ENCODE assay signal across 8 cellular contexts in the genomic region with DNA sequence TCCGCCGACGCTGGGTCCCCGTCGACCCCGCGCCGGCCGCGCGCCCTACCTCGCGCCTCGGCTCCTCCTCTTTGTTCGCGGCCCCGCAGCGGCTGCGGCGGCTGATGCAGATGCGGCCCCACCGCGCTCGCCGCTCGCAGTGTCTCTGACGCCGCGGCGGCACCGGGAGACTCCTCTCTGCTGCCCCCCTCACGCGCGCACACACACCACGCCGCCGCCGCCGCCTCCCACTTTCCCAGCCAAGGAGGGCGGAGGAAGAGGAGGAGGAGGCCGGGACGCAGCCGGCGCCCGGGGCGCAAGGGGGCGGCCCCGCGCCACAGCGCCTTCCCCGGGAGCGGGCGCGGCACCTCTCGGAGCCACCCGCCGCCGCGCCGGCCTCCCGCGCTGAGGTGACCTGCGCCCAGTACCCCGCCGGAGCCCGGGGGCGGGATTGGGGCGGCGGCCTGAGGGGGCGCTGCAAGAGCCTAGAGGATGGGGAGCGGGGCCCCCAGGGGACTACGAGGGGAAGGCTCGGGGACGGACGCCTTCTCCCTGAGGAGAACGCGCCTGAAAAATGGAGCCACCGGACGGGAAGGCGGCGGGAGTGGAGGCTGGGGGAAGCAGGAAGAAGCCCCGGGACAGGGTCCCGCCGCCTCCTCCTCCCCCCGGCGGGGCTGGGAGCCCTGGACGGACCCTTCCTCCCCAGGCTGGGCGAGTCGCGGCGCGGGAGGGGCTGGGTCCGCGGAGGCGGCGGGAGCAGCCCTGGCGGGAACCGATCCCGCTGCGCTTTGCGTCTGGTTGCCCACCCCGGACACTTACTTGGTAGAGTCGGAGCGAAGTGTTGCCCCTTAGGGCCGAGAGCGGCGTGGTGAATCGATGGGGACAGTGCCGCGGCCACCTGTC. TPM values are rescaled to one million over a fixed set of nuclear protein-coding genes. Genes with fewer than 3 reads are reported as not detected.
DNase-seq lines count a peak whose midpoint lies in the region; ATAC-seq and TF ChIP-seq lines count a peak whose summit lies in the region.

A gene (minus strand): TSS at position 147 of the 882 bp plus-strand sequence. CDS start 1,744 bp downstream, outside the sequence.

- CTCF ChIA-PET in SK-N-SH (lab: Yijun Ruan, JAX) = interaction anchor here (1.2 to 2.8 kb wide), 4 partner anchors 10 to 23 kb away, joined by 4 to 12 read pairs (median 8); no protein-coding TSS in a partner anchor

- H3K36me3 Mint-ChIP-seq in GM23338 (ENCODE audit: low read depth) = peaks cover under 1% of the 10 kb centered on the region; the same call in 1 of the 3 replicates

- H3F3A ChIP-seq in GM23338 (replicated peaks; ENCODE audit: low read depth) = peaks cover 5% of the 10 kb centered on the region; the same call in 1 of the 2 replicates
- peaks cover 45% of the 10 kb centered on the region for H3F3A ChIP-seq in SK-N-SH (replicated peaks; ENCODE audit: insufficient read depth)

- POLR2A ChIA-PET in SK-N-SH (lab: Yijun Ruan, JAX) = no interaction called here

- H3K36me3 ChIP-seq in GM23338 (ENCODE audit: insufficient read depth) = no peaks in the 10 kb centered on the region
- peaks cover 14 to 17% of the 10 kb centered on the region in 2 experiments for H3K36me3 ChIP-seq in SK-N-SH (replicated peaks in 1 of 2; ENCODE audit: control insufficient read depth in 1 of 2, insufficient read depth in 2 of 2, low read length in 1 of 2)

- peak; percentile 44 for DNase-seq in activated CD4-positive, alpha-beta T cell treated with anti-CD3 and anti-CD28 coated beads for 48 hours
- no peak for DNase-seq in activated CD4-positive, alpha-beta T cell treated with anti-CD3 and anti-CD28 coated beads, Interleukin-2, amount 50 U/mL, for 4 hours
- DNase-seq in GM23338 (ENCODE audit: low spot score) (peak; percentile 75), LHCN-M2 (ENCODE audit: low read depth) (peak; percentile 83), SK-N-SH (peak; percentile 91), coronary artery (ENCODE audit: low spot score) (peak; percentile 94), left colon (peak; percentile 87 to 88)
- DNase-seq in stimulated activated CD4-positive, alpha-beta T cell treated with anti-CD3 and anti-CD28 coated beads, Interleukin-2, amount 100 ng/mL, for 24 hours = peak; percentile 24 to 58

- TF ChIP-seq RAD21 in SK-N-SH (IDR thresholded peaks at IDR 0.05; ENCODE audit: low read length) = no peak

- H4K20me1 ChIP-seq in GM23338 (replicated peaks; ENCODE audit: insufficient read depth) = no peaks in the 10 kb centered on the region
- peaks cover 23% of the 10 kb centered on the region for H4K20me1 ChIP-seq in SK-N-SH (ENCODE audit: insufficient read depth)

- no peaks in the 10 kb centered on the region for H3K9me3 Mint-ChIP-seq in GM23338

- H2AFZ ChIP-seq in GM23338 (peak within 1 kb of the TSS; percentile 83), SK-N-SH (ENCODE audit: low read depth) (no peak within 1 kb of the TSS)

- peak within 1 kb of the TSS; percentile 93 for H3K4me2 ChIP-seq in GM23338
- H3K4me2 ChIP-seq in SK-N-SH = peak within 1 kb of the TSS; percentile 93

- no peaks in the 10 kb centered on the region for H3K9me2 ChIP-seq in GM23338 (ENCODE audit: insufficient read depth)
- no peaks in the 10 kb centered on the region for H3K9me2 ChIP-seq in SK-N-SH

- H3K9ac ChIP-seq in SK-N-SH = peak within 1 kb of the TSS; percentile 99

- H3K27me3 ChIP-seq in GM23338 (ENCODE audit: insufficient read depth) (peaks cover 4% of the 10 kb centered on the region), SK-N-SH (ENCODE audit: insufficient read depth) (no peaks in the 10 kb centered on the region)

- H3K4me1 Mint-ChIP-seq in GM23338 = peaks cover 38% of the 10 kb centered on the region

- H3K4me3 ChIP-seq in GM23338 = peak within 1 kb of the TSS; percentile 82
- peak within 1 kb of the TSS; percentile 85 to 90 for H3K4me3 ChIP-seq in SK-N-SH (ENCODE audit: low read depth in 2 of 2, low read length in 1 of 2)
- H3K4me3 ChIP-seq in coronary artery = peak within 1 kb of the TSS; percentile 94

- H3K4me1 ChIP-seq in GM23338 (ENCODE audit: insufficient read depth) (peaks cover 43% of the 10 kb centered on the region), SK-N-SH (ENCODE audit: control insufficient read depth in 1 of 2, insufficient read depth in 2 of 2, low read depth in 1 of 2, low read length in 1 of 2) (peaks cover 7 to 9% of the 10 kb centered on the region in 2 experiments; a peak in 3 of 4 replicates)

- peak; percentile 25 to 34; a peak in 3 of 4 replicates for TF ChIP-seq CTCF in GM23338 (conservative IDR thresholded peaks at IDR 0.05; ENCODE audit: low read depth in 2 of 2)
- peak; percentile 37 for TF ChIP-seq CTCF in SK-N-SH (IDR thresholded peaks at IDR 0.05)
- peak; percentile 17 for TF ChIP-seq CTCF in coronary artery (IDR thresholded peaks at IDR 0.05)

- TF ChIP-seq EP300 in SK-N-SH (IDR thresholded peaks at IDR 0.05; ENCODE audit: borderline replicate concordance in 1 of 2, low read depth in 1 of 2, low read length in 1 of 2) = no peak

- H3K27ac ChIP-seq in GM23338 (ENCODE audit: low read depth) (0 out of 2 replicates have a peak within 1 kb of the TSS, but pooled peaks have one; percentile 47), SK-N-SH (ENCODE audit: low read depth in 2 of 2, low read length in 1 of 2) (peak within 1 kb of the TSS; percentile 72 to 94), coronary artery (peak within 1 kb of the TSS; percentile 96 to 98)

- H3K4me3 Mint-ChIP-seq in GM23338 = peak within 1 kb of the TSS; percentile 87

- intact Hi-C loops in left colon (cut with DNase I, micrococcal nuclease) = no loop called here

- H3K79me2 ChIP-seq in GM23338 (replicated peaks; ENCODE audit: insufficient read depth) = peaks cover 35% of the 10 kb centered on the region
- peaks cover 53% of the 10 kb centered on the region for H3K79me2 ChIP-seq in SK-N-SH (ENCODE audit: insufficient read depth)

- under 1% methylated on average over 18 of the region's 110 CpGs for WGBS in SK-N-SH (ENCODE audit: low lambda C conversion rate)

- no peaks in the 10 kb centered on the region for H3K9me3 ChIP-seq in SK-N-SH

- peaks cover 5% of the 10 kb centered on the region for H3K27me3 Mint-ChIP-seq in GM23338 (ENCODE audit: insufficient read depth, low read depth, poor library complexity)

- ATAC-seq in GM23338 (peak; percentile 76), left colon (peak; percentile 84)

- H3K27ac Mint-ChIP-seq in GM23338 = peak within 1 kb of the TSS; percentile 76; the same call in 1 of the 2 replicates

TF ChIP-seq in GM23338, 12 proteins besides CTCF, POLR2A, EP300 and RAD21:
- TF ChIP-seq JUNB (IDR thresholded peaks at IDR 0.05; ENCODE audit: unreplicated experiment) (no peak), POLR2AphosphoS5 (IDR thresholded peaks at IDR 0.05; ENCODE audit: low read depth) (peak; percentile 5)

TF ChIP-seq in SK-N-SH, 30 proteins besides CTCF, POLR2A, EP300 and RAD21 (continues in another document):
- TF ChIP-seq, protein P1, sequence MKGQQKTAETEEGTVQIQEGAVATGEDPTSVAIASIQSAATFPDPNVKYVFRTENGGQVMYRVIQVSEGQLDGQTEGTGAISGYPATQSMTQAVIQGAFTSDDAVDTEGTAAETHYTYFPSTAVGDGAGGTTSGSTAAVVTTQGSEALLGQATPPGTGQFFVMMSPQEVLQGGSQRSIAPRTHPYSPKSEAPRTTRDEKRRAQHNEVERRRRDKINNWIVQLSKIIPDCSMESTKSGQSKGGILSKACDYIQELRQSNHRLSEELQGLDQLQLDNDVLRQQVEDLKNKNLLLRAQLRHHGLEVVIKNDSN (IDR thresholded peaks at IDR 0.05; ENCODE audit: borderline replicate concordance, low read depth) = 0 out of 2 replicates have a peak, but pooled peaks have one; percentile 5
- TF ChIP-seq, protein P2, sequence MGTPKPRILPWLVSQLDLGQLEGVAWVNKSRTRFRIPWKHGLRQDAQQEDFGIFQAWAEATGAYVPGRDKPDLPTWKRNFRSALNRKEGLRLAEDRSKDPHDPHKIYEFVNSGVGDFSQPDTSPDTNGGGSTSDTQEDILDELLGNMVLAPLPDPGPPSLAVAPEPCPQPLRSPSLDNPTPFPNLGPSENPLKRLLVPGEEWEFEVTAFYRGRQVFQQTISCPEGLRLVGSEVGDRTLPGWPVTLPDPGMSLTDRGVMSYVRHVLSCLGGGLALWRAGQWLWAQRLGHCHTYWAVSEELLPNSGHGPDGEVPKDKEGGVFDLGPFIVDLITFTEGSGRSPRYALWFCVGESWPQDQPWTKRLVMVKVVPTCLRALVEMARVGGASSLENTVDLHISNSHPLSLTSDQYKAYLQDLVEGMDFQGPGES (IDR thresholded peaks at IDR 0.05; ENCODE audit: low read depth, low read length) = no peak
- TF ChIP-seq, protein P3, sequence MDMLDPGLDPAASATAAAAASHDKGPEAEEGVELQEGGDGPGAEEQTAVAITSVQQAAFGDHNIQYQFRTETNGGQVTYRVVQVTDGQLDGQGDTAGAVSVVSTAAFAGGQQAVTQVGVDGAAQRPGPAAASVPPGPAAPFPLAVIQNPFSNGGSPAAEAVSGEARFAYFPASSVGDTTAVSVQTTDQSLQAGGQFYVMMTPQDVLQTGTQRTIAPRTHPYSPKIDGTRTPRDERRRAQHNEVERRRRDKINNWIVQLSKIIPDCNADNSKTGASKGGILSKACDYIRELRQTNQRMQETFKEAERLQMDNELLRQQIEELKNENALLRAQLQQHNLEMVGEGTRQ (IDR thresholded peaks at IDR 0.05; ENCODE audit: borderline replicate concordance, low read depth, low read length) = no peak
- TF ChIP-seq NFIC (IDR thresholded peaks at IDR 0.05; ENCODE audit: borderline replicate concordance) (peak; percentile 63), SIN3A (IDR thresholded peaks at IDR 0.05; ENCODE audit: borderline replicate concordance, low read depth, low read length) (peak; percentile 52; the same call in 1 of the 2 replicates), RXRA (IDR thresholded peaks at IDR 0.05; ENCODE audit: borderline replicate concordance, low read depth) (no peak), FOXJ3 (CRISPR knock-in tag; IDR thresholded peaks at IDR 0.05) (no peak), GABPA (IDR thresholded peaks at IDR 0.05; ENCODE audit: low read depth) (no peak), TAF1 (IDR thresholded peaks at IDR 0.05; ENCODE audit: borderline replicate concordance, low read depth, low read length) (peak; percentile 82), FOXM1 (IDR thresholded peaks at IDR 0.05; ENCODE audit: low read depth) (no peak), EZH2phosphoT487 (IDR thresholded peaks at IDR 0.05; ENCODE audit: borderline replicate concordance, low read depth) (no peak), POLR2AphosphoS5 (IDR thresholded peaks at IDR 0.05; ENCODE audit: low read depth, low read length) (peak; percentile 67), RFX5 (IDR thresholded peaks at IDR 0.05; ENCODE audit: low read length) (no peak), GATA2 (CRISPR knock-in tag; IDR thresholded peaks at IDR 0.05) (no peak)

RNA-seq across cellular contexts. Expression of the gene that starts here (rescaled TPM):
- total RNA-seq in GM23338 (2014; rRNA removed; shearing (Covaris generic)) = 12.4 and 22.9 TPM in 2 replicates
- polyA plus RNA-seq in GM23338 (2016; fragmentation: Nextera tagmentation; extraction: Ambion mirVana) (6.2 and 7.8 TPM in 2 replicates), SK-N-SH (2012; rRNA removed) (22.0 and 22.1 TPM in 2 replicates)
- total RNA-seq in LHCN-M2 (2014; rRNA removed) (9.2 and 10.5 TPM in 2 replicates), left colon (10 to 100 TPM; 66.1 to 76.6 TPM)
- 12.1 TPM for polyA plus RNA-seq in LHCN-M2 (2012)
- polyA plus RNA-seq in SK-N-SH (2012; cell fraction: cytosol; rRNA removed) = 14.8 and 18.6 TPM in 2 replicates
- polyA plus RNA-seq in SK-N-SH (2012; cell fraction: nucleus; rRNA removed) = 16.6 and 24.4 TPM in 2 replicates

Comparison
In these comparisons a context has a peak if more than half of its experiments do, and no peak if none do; other contexts are left out.
1. DNase-seq: peak in activated CD4-positive, alpha-beta T cell treated with anti-CD3 and anti-CD28 coated beads for 48 hours (single experiment), GM23338 (single experiment), LHCN-M2 (single experiment), SK-N-SH (single experiment), coronary artery (single experiment), left colon (2 of 2) and stimulated activated CD4-positive, alpha-beta T cell treated with anti-CD3 and anti-CD28 coated beads, Interleukin-2, amount 100 ng/mL, for 24 hours (2 of 2); none in activated CD4-positive, alpha-beta T cell treated with anti-CD3 and anti-CD28 coated beads, Interleukin-2, amount 50 U/mL, for 4 hours (0 of 2).
2. H3K27ac ChIP-seq: peak in every context shown above with its lines; median percentile 97 in coronary artery; 83 in SK-N-SH; 47 in GM23338.
3. Peak in every context shown above with its lines, with median percentiles within 50 percentile points of each other: H3K4me3 ChIP-seq and CTCF ChIP-seq.